Comparison of ENCODE assay signal across 8 cellular contexts in the genomic region with DNA sequence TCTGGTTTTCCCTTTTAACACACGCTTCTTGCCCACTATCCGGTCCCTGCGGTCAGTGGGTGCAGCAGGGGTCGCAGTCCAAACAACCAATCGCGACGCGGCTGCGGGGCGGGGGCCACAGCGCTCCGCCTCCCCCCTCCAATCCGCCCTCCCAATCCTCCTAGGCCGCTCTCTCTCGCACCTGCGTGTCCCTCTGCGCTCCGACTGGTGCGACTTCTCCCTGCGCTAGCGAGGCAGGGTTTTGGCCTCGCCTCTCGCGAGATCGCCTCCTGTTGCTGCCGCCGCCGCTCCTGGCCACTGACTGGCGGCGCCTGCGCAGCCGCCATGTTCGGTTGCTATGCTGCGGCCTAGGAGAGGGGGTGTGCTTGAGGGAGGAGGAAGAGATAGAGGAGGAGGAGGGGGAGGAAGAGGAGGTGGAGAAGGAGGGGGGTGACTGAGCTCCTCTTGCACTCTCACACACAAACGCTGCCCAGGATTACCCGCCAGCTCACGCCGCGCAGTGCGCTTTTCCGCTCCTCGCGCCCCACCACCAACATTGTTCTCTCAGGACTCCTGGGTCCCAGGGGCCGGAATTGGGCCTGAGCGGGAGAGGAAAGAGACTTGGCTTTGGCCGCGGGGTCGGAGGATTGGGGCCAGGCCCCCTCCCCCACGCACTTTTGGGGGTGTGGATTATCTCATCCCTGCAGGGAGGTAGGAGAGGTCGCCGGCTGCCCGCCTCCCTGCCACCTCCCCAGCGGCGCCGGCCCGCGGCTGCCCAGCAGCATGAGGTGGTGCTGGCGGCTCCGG. TPM values are rescaled to one million over a fixed set of nuclear protein-coding genes. Genes with fewer than 3 reads are reported as not detected.
DNase-seq lines count a peak whose midpoint lies in the region; FAIRE-seq and TF ChIP-seq lines count a peak whose summit lies in the region.

Gene PTPN4, plus strand, starts transcription at position 472 of the 786 bp plus-strand sequence. CDS start 49,932 bp downstream, outside the sequence.

- no peak within 1 kb of the TSS for H2BK12ac ChIP-seq in neuronal stem cell (ENCODE audit: low read length)

- H3K23ac ChIP-seq in neuronal stem cell (ENCODE audit: low read depth, low read length, poor library complexity) = peak within 1 kb of the TSS; percentile 81

- peaks cover 0 to 9% of the 10 kb centered on the region in 2 donors for H3K4me1 ChIP-seq in neuronal stem cell (ENCODE audit: control insufficient read depth in 2 of 2, insufficient read depth in 1 of 2, low read depth in 1 of 2, low read length in 2 of 2)

- peak within 1 kb of the TSS; percentile 89 for H3K27ac Mint-ChIP-seq in HFFc6
- peak within 1 kb of the TSS; percentile 96 for H3K27ac Mint-ChIP-seq in activated naive CD4-positive, alpha-beta T cell treated with anti-CD3 and anti-CD28 coated beads, Interleukin-2, amount 10 ng/mL, durations not matched to agents 7 days and 5 days

- CTCF ChIA-PET in activated naive CD4-positive, alpha-beta T cell treated with anti-CD3 and anti-CD28 coated beads, Interleukin-2, amount 10 ng/mL, durations not matched to agents 7 days and 5 days (lab: Charles Lee) = interaction anchor here (7.6 kb wide), 1 partner anchor 416 kb away, joined by 58 read pairs; no protein-coding TSS in a partner anchor

- H2BK15ac ChIP-seq in neuronal stem cell (ENCODE audit: low read length) = peak within 1 kb of the TSS; percentile 15

- H3K9me3 ChIP-seq in SK-N-MC (ENCODE audit: low read depth, low read length) = no peaks in the 10 kb centered on the region
- H3K9me3 ChIP-seq in neuronal stem cell (replicated peaks in 1 of 2; ENCODE audit: control insufficient read depth in 2 of 2, insufficient read depth in 1 of 2, low read depth in 1 of 2, low read length in 2 of 2) = no peaks in the 10 kb centered on the region

- H4K8ac ChIP-seq in neuronal stem cell (ENCODE audit: low read depth, low read length) = no peak within 1 kb of the TSS

- H2AFZ ChIP-seq in neuronal stem cell (ENCODE audit: low read length) = peak within 1 kb of the TSS; percentile 98

- no peak for FAIRE-seq in frontal cortex (lab: Jason Lieb, UNC)

- H3K4ac ChIP-seq in neuronal stem cell (ENCODE audit: low read length) = no peak within 1 kb of the TSS

- H3K9ac ChIP-seq in SK-N-MC (ENCODE audit: insufficient read length) (peak within 1 kb of the TSS; percentile 90), neuronal stem cell (ENCODE audit: low read depth, low read length, poor library complexity) (peak within 1 kb of the TSS; percentile 87)

- H3K4me1 Mint-ChIP-seq in HFFc6 (ENCODE audit: low read depth) = peaks cover 54% of the 10 kb centered on the region
- H3K4me1 Mint-ChIP-seq in activated naive CD4-positive, alpha-beta T cell treated with anti-CD3 and anti-CD28 coated beads, Interleukin-2, amount 10 ng/mL, durations not matched to agents 7 days and 5 days = peaks cover 38% of the 10 kb centered on the region

- no peak within 1 kb of the TSS for H3K14ac ChIP-seq in neuronal stem cell (ENCODE audit: low read length)

- DNase-seq in GM04503 (ENCODE audit: low read depth) = peak; percentile 90
- DNase-seq in HFFc6 = peak; percentile 97
- peak; percentile 100 for DNase-seq in NB4 (ENCODE audit: low read depth)
- peak; percentile 72 for DNase-seq in SK-N-MC (ENCODE audit: low read depth, low spot score)
- peak; percentile 98 for DNase-seq in activated naive CD4-positive, alpha-beta T cell treated with anti-CD3 and anti-CD28 coated beads, Interleukin-2, amount 10 ng/mL, durations not matched to agents 7 days and 5 days
- DNase-seq in frontal cortex (ENCODE audit: low spot score in 2 of 2) = peak; percentile 86 to 93
- DNase-seq in neuronal stem cell (ENCODE audit: low spot score) = peak; percentile 98

- no peaks in the 10 kb centered on the region for H3K79me1 ChIP-seq in neuronal stem cell (ENCODE audit: low read depth, low read length)

- TF ChIP-seq CTCF in HFFc6 (IDR thresholded peaks at IDR 0.05) (no peak), NB4 (IDR thresholded peaks at IDR 0.05; ENCODE audit: low read depth, low read length) (no peak), subcutaneous adipose tissue (IDR thresholded peaks at IDR 0.05; ENCODE audit: low read depth) (no peak)

- H2BK120ac ChIP-seq in neuronal stem cell (ENCODE audit: low read depth, low read length) = no peak within 1 kb of the TSS

- peak within 1 kb of the TSS; percentile 91 for H3K4me3 Mint-ChIP-seq in HFFc6
- peak within 1 kb of the TSS; percentile 89 for H3K4me3 Mint-ChIP-seq in activated naive CD4-positive, alpha-beta T cell treated with anti-CD3 and anti-CD28 coated beads, Interleukin-2, amount 10 ng/mL, durations not matched to agents 7 days and 5 days

- H3K4me3 ChIP-seq in NB4 (ENCODE audit: low read depth, low read length) = peak within 1 kb of the TSS; percentile 92
- H3K4me3 ChIP-seq in SK-N-MC = peak within 1 kb of the TSS; percentile 96
- H3K4me3 ChIP-seq in neuronal stem cell (ENCODE audit: low read length in 2 of 2) = peak within 1 kb of the TSS; percentile 85 to 93

- H2AK5ac ChIP-seq in neuronal stem cell (ENCODE audit: low read depth, low read length) = peak within 1 kb of the TSS; percentile 17

- WGBS in neuronal stem cell (ENCODE audit: extremely low coverage in 2 of 2, insufficient read length in 2 of 2, insufficient replicate concordance in 1 of 2), 2 donors = no CpG with 5 or more reads among the region's 59 CpGs

- H3K36me3 ChIP-seq in SK-N-MC (ENCODE audit: insufficient read depth, low read length) = no peaks in the 10 kb centered on the region
- no peaks in the 10 kb centered on the region for H3K36me3 ChIP-seq in neuronal stem cell (replicated peaks in 1 of 2; ENCODE audit: control insufficient read depth in 2 of 2, insufficient read depth in 2 of 2, low read length in 2 of 2)

- H3K36me3 Mint-ChIP-seq in HFFc6 (ENCODE audit: low read depth) = no peaks in the 10 kb centered on the region
- peaks cover 2% of the 10 kb centered on the region for H3K36me3 Mint-ChIP-seq in activated naive CD4-positive, alpha-beta T cell treated with anti-CD3 and anti-CD28 coated beads, Interleukin-2, amount 10 ng/mL, durations not matched to agents 7 days and 5 days

- H3K18ac ChIP-seq in neuronal stem cell (ENCODE audit: low read length) = peak within 1 kb of the TSS; percentile 91

- TF ChIP-seq POLR2A in NB4 (IDR thresholded peaks at IDR 0.05; ENCODE audit: extremely low read depth, insufficient read length) = peak; percentile 73

- H4K91ac ChIP-seq in neuronal stem cell (ENCODE audit: low read depth, low read length, poor library complexity) = no peak within 1 kb of the TSS

- H3K27me3 ChIP-seq in neuronal stem cell (ENCODE audit: control insufficient read depth in 3 of 3, insufficient read depth in 3 of 3, low read depth in 1 of 3, low read length in 3 of 3) = peaks cover 0 to 2% (median 0%) of the 10 kb centered on the region in 3 experiments

- peak within 1 kb of the TSS; percentile 68; the same call in 1 of the 2 replicates for H3K27ac ChIP-seq in SK-N-MC
- peak within 1 kb of the TSS; percentile 99 for H3K27ac ChIP-seq in neuronal stem cell (replicated peaks; ENCODE audit: low read length)

- H3K9me3 Mint-ChIP-seq in HFFc6 = no peaks in the 10 kb centered on the region
- no peaks in the 10 kb centered on the region for H3K9me3 Mint-ChIP-seq in activated naive CD4-positive, alpha-beta T cell treated with anti-CD3 and anti-CD28 coated beads, Interleukin-2, amount 10 ng/mL, durations not matched to agents 7 days and 5 days

- peak within 1 kb of the TSS; percentile 88 for H2BK5ac ChIP-seq in neuronal stem cell (ENCODE audit: low read length)

- H3K4me2 ChIP-seq in neuronal stem cell (ENCODE audit: insufficient read depth, low read length, poor library complexity, severe bottlenecking) = peak within 1 kb of the TSS; percentile 88

- H3K27me3 Mint-ChIP-seq in HFFc6 (ENCODE audit: insufficient read depth) = no peaks in the 10 kb centered on the region; the same call in none of the 2 replicates
- H3K27me3 Mint-ChIP-seq in activated naive CD4-positive, alpha-beta T cell treated with anti-CD3 and anti-CD28 coated beads, Interleukin-2, amount 10 ng/mL, durations not matched to agents 7 days and 5 days = peaks cover 8% of the 10 kb centered on the region

RNA-seq across cellular contexts. Expression of gene PTPN4, which starts in this region (rescaled TPM):
- 10 to 100 TPM; 12.0 to 20.3 (median 14.8) TPM for total RNA-seq in HFFc6 (2021; fragmentation: NEBNext Ultra II Directional; extraction: Animal tissue kit (Norgen Biotek cat#: 25700))
- 175 TPM for total RNA-seq in frontal cortex
- 7.7 TPM for polyA plus RNA-seq in neuronal stem cell (2013, experiment 1 of 2)
- 9.5 TPM for polyA plus RNA-seq in neuronal stem cell (2013, experiment 2 of 2)
- total RNA-seq in subcutaneous adipose tissue = 10 to 100 TPM; 23.3 to 45.4 (median 39.1) TPM

Comparison
In these comparisons a context has a peak if more than half of its experiments do, and no peak if none do; other contexts are left out.
1. Peak in every context shown above with its lines: DNase-seq, H3K4me3 ChIP-seq and H3K27ac ChIP-seq.